1 cellular context compared by ENCODE assay signal in the genomic region with DNA sequence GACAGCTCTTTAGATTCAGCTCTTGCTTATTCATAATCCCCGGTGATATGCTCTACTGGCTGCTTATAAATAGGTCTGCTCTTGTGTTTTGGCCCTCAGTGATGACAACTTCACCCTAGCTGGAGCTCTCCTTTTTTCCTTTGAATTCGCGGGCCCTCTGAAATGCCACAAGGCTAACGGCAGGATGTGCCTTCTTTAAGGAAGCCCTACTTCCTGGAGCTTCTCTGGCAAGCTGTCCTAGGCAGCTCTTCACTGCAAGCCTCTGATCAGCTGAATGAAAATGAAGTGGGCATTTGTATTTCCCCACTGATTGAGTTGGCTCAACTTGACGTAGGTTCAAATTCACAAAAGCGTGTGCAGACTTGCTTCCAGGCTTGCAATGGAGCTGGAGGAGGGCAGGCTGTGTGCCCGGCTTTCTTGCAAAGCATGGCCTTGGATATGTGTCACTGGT.
TF ChIP-seq lines count a peak whose summit lies in the region.

No MANE protein-coding gene starts in this region.

TF ChIP-seq in IMR-90, 13 proteins besides CTCF, POLR2A, EP300 and RAD21:
- TF ChIP-seq BHLHE40 (IDR thresholded peaks at IDR 0.05; ENCODE audit: low read depth, low read length), result no peak
- no peak for TF ChIP-seq NFE2L2 (IDR thresholded peaks at IDR 0.05; ENCODE audit: low read depth, low read length)
- no peak for TF ChIP-seq SMC3 (IDR thresholded peaks at IDR 0.05; ENCODE audit: low read depth, low read length)
- no peak for TF ChIP-seq CHD1 (IDR thresholded peaks at IDR 0.05; ENCODE audit: low read depth, low read length)
- no peak for TF ChIP-seq MAFK (IDR thresholded peaks at IDR 0.05; ENCODE audit: low read depth, low read length)
- no peak for TF ChIP-seq MXI1 (IDR thresholded peaks at IDR 0.05; ENCODE audit: borderline replicate concordance, low read depth, low read length)
- no peak for TF ChIP-seq RCOR1 (IDR thresholded peaks at IDR 0.05; ENCODE audit: insufficient replicate concordance, low read length)
- no peak for TF ChIP-seq FOS (IDR thresholded peaks at IDR 0.05; ENCODE audit: low read depth, low read length)
